ENCODE assay signal across 10 cellular contexts in the genomic region with DNA sequence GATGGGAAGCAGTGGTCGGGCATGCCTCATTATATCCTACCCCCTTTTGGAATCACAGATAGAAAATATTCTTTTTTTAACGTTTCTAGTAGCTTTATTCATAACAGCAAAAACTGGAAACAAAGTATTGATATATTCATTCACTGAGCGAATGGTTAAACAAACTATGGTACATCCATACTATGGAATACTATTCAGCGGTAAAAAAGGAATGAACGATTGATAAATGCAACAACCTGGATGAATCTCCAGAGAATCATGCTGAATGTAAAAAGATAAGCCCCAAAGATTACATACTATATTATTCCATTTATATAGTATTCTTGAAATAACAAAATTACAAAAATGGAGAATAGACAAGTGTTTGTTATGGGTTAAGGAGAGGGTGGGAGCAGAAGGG. TPM values are rescaled to one million over a fixed set of nuclear protein-coding genes. Genes with fewer than 3 reads are reported as not detected.
"Had no signal": no experiment of that assay in that cellular context is flagged by ENCODE, and none has a peak within 500 bp of the region (broad histone marks: within the 10 kb centered on the region; RNA-seq: fewer than 3 reads in every experiment).

No MANE protein-coding gene starts in this region.

- H2AFZ ChIP-seq: GM23248, GM23338 had no signal

- H3K9me3 ChIP-seq: HAP-1 had no signal

- H3K9ac ChIP-seq: GM23248 had no signal

- DNase-seq: GM23248, GOT3, H7, HCEC 1CT, HFFc6 had no signal

- H3K4me1 ChIP-seq: HAP-1 had no signal

- ATAC-seq: HCT116 had no signal

- H3K36me3 ChIP-seq: HAP-1 had no signal

- FAIRE-seq: H54 had no signal

- H3K27ac ChIP-seq: GM23248 had no signal

- H3K4me3 ChIP-seq: GM23248, GM23338, HAP-1 had no signal

RNA-seq across cellular contexts. Expression of a gene that starts 7.5 kb away (rescaled TPM):
- total RNA-seq: GM23248, HFFc6 had no signal
- polyA plus RNA-seq: GM23248 had no signal

RNA-seq across cellular contexts. Expression of a gene that starts 22.0 kb away (rescaled TPM):
- total RNA-seq: GM23248, H4, HFFc6 had no signal
- polyA plus RNA-seq: GM23248 had no signal
